Comparison of ENCODE assay signal across 19 cellular contexts in the genomic region with DNA sequence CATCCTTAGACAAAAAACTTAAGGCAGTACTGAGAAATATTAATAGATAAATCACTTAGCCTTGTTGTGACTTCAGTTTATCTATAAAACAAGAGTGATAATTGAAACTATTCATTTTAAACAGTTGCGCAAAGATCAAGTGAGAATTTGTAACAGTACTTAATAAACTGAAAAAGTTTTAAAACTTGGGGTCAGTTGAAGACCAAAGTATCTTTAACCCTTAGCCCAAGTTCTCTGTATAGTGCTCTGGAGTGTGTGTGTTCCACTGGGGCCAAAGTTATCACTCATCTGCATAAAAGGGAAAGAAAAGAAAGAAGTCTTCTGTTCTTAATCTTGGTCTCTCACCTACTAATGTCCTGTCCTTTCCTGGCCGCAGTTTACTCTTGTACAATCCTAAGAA. TPM values are rescaled to one million over a fixed set of nuclear protein-coding genes. Genes with fewer than 3 reads are reported as not detected.
DNase-seq lines count a peak whose midpoint lies in the region; ATAC-seq and TF ChIP-seq lines count a peak whose summit lies in the region.
"Had no signal": no experiment of that assay in that cellular context is flagged by ENCODE, and none has a peak within 500 bp of the region (broad histone marks: within the 10 kb centered on the region; RNA-seq: fewer than 3 reads in every experiment).

No MANE protein-coding gene starts in this region.

- TF ChIP-seq CTCF in WTC11 (IDR thresholded peaks at IDR 0.05) = no peak
- no peak for TF ChIP-seq CTCF in mesothelial cell of epicardium (IDR thresholded peaks at IDR 0.05; ENCODE audit: unreplicated experiment)

- CTCF ChIA-PET in WTC11 (lab: Charles Lee) = no interaction called here

- no peaks in the 10 kb centered on the region for H3K36me3 Mint-ChIP-seq in stimulated activated naive CD8-positive, alpha-beta T cell treated with anti-CD3 and anti-CD28 coated beads, Interleukin-15, Interleukin-2, amounts not matched to agents 100 ng/mL and 50 ng/mL, for 24 hours (ENCODE audit: low read depth)
- peaks cover 6% of the 10 kb centered on the region for H3K36me3 Mint-ChIP-seq in WTC11
- H3K36me3 Mint-ChIP-seq in naive B cell = peaks cover 0 to 6% of the 10 kb centered on the region in 2 donors
- no peaks in the 10 kb centered on the region for H3K36me3 Mint-ChIP-seq in mesothelial cell of epicardium

- POLR2A ChIA-PET in WTC11 (lab: Charles Lee) = no interaction called here

- DNase-seq in stimulated activated naive CD8-positive, alpha-beta T cell treated with anti-CD3 and anti-CD28 coated beads, Interleukin-15, amount 100 ng/mL, for 72 hours = no peak
- DNase-seq in WTC11 (ENCODE audit: low spot score) = no peak
- DNase-seq in naive B cell = no peak
- DNase-seq in MV-4-11 (lab: John Stamatoyannopoulos, UW) = no peak
- no peak for DNase-seq in mesothelial cell of epicardium (ENCODE audit: low spot score in 2 of 2, unreplicated experiment in 2 of 2)
- no peak for DNase-seq in caudate nucleus (lab: John Stamatoyannopoulos, UW)
- no peak for DNase-seq in Ammon's horn (ENCODE audit: low spot score)
- DNase-seq: 8988T; BE2C; CD4-positive, alpha-beta memory T cell; DMS79; H9; NCI-H1105 treated with DMSO at 0.1 percent for 48 hours; NCI-H1694; NCI-H2081 treated with DMSO at 0.1 percent for 48 hours; NCI-H510A treated with DMSO at 0.1 percent for 48 hours; NCI-H774 had no signal

- H3K9me3 Mint-ChIP-seq in stimulated activated naive CD8-positive, alpha-beta T cell treated with anti-CD3 and anti-CD28 coated beads, Interleukin-15, Interleukin-2, amounts not matched to agents 100 ng/mL and 50 ng/mL, for 24 hours = no peaks in the 10 kb centered on the region
- H3K9me3 Mint-ChIP-seq in stimulated activated naive CD8-positive, alpha-beta T cell treated with anti-CD3 and anti-CD28 coated beads, Interleukin-15, amount 100 ng/mL, for 72 hours = no peaks in the 10 kb centered on the region
- H3K9me3 Mint-ChIP-seq in WTC11 (no peaks in the 10 kb centered on the region; the same call in 1 of the 2 replicates), naive B cell (no peaks in the 10 kb centered on the region), mesothelial cell of epicardium (no peaks in the 10 kb centered on the region)
- H3K9me3 Mint-ChIP-seq: CD4-positive, alpha-beta memory T cell; H9 had no signal

- no peak overlapping the region for H3K4me3 Mint-ChIP-seq in stimulated activated naive CD8-positive, alpha-beta T cell treated with anti-CD3 and anti-CD28 coated beads, Interleukin-15, Interleukin-2, amounts not matched to agents 100 ng/mL and 50 ng/mL, for 24 hours
- no peak overlapping the region for H3K4me3 Mint-ChIP-seq in stimulated activated naive CD8-positive, alpha-beta T cell treated with anti-CD3 and anti-CD28 coated beads, Interleukin-15, amount 100 ng/mL, for 72 hours
- H3K4me3 Mint-ChIP-seq in WTC11 (no peak overlapping the region), naive B cell (peak overlapping the region; percentile 70 to 93 (median 83)), mesothelial cell of epicardium (no peak overlapping the region)
- H3K4me3 Mint-ChIP-seq: CD4-positive, alpha-beta memory T cell; H9 had no signal

- peaks cover 28% of the 10 kb centered on the region for H3K4me1 Mint-ChIP-seq in stimulated activated naive CD8-positive, alpha-beta T cell treated with anti-CD3 and anti-CD28 coated beads, Interleukin-15, Interleukin-2, amounts not matched to agents 100 ng/mL and 50 ng/mL, for 24 hours (ENCODE audit: low read depth)
- H3K4me1 Mint-ChIP-seq in stimulated activated naive CD8-positive, alpha-beta T cell treated with anti-CD3 and anti-CD28 coated beads, Interleukin-15, amount 100 ng/mL, for 72 hours = no peaks in the 10 kb centered on the region
- H3K4me1 Mint-ChIP-seq in WTC11 (peaks cover 24% of the 10 kb centered on the region), naive B cell (peaks cover 50 to 86% (median 63%) of the 10 kb centered on the region in 3 donors), mesothelial cell of epicardium (peaks cover 3% of the 10 kb centered on the region)

- H3K27ac ChIP-seq in caudate nucleus (ENCODE audit: low read depth, low read length) = no peak overlapping the region
- H3K27ac ChIP-seq: SJSA1 had no signal

- H3K27ac Mint-ChIP-seq in stimulated activated naive CD8-positive, alpha-beta T cell treated with anti-CD3 and anti-CD28 coated beads, Interleukin-15, Interleukin-2, amounts not matched to agents 100 ng/mL and 50 ng/mL, for 24 hours = peak overlapping the region; percentile 18
- no peak overlapping the region for H3K27ac Mint-ChIP-seq in stimulated activated naive CD8-positive, alpha-beta T cell treated with anti-CD3 and anti-CD28 coated beads, Interleukin-15, amount 100 ng/mL, for 72 hours
- peak overlapping the region; percentile 17; the same call in 1 of the 2 replicates for H3K27ac Mint-ChIP-seq in WTC11
- H3K27ac Mint-ChIP-seq in naive B cell = peak overlapping the region in 4 of 6 donors; percentile 80 to 97 (median 88)
- H3K27ac Mint-ChIP-seq in mesothelial cell of epicardium = no peak overlapping the region
- H3K27ac Mint-ChIP-seq: CD4-positive, alpha-beta memory T cell had no signal

- ATAC-seq in stimulated activated naive CD8-positive, alpha-beta T cell treated with anti-CD3 and anti-CD28 coated beads, Interleukin-15, amount 100 ng/mL, for 72 hours = no peak
- ATAC-seq in WTC11 = no peak
- ATAC-seq in naive B cell (ENCODE audit: low read depth in 2 of 2) = no peak

- H3K27me3 Mint-ChIP-seq in stimulated activated naive CD8-positive, alpha-beta T cell treated with anti-CD3 and anti-CD28 coated beads, Interleukin-15, Interleukin-2, amounts not matched to agents 100 ng/mL and 50 ng/mL, for 24 hours = no peaks in the 10 kb centered on the region
- H3K27me3 Mint-ChIP-seq in stimulated activated naive CD8-positive, alpha-beta T cell treated with anti-CD3 and anti-CD28 coated beads, Interleukin-15, amount 100 ng/mL, for 72 hours = no peaks in the 10 kb centered on the region
- H3K27me3 Mint-ChIP-seq in WTC11 (ENCODE audit: low read depth) (no peaks in the 10 kb centered on the region), naive B cell (no peaks in the 10 kb centered on the region), mesothelial cell of epicardium (ENCODE audit: low read depth) (no peaks in the 10 kb centered on the region)
- H3K27me3 Mint-ChIP-seq: CD4-positive, alpha-beta memory T cell had no signal

TF ChIP-seq in WTC11, 78 proteins besides CTCF, POLR2A, EP300 and RAD21 (continues in another document):
- TF ChIP-seq ETV6 (CRISPR knock-in tag; IDR thresholded peaks at IDR 0.05) (no peak), TEAD4 (CRISPR knock-in tag; IDR thresholded peaks at IDR 0.05) (no peak), ZNF232 (CRISPR knock-in tag; IDR thresholded peaks at IDR 0.05) (no peak), ZNF671 (CRISPR knock-in tag; IDR thresholded peaks at IDR 0.05) (no peak), OVOL2 (CRISPR knock-in tag; IDR thresholded peaks at IDR 0.05; ENCODE audit: borderline replicate concordance) (no peak), TCF7 (CRISPR knock-in tag; IDR thresholded peaks at IDR 0.05; ENCODE audit: low read depth) (no peak), CREM (CRISPR knock-in tag; IDR thresholded peaks at IDR 0.05) (no peak)
- TF ChIP-seq, protein P1, sequence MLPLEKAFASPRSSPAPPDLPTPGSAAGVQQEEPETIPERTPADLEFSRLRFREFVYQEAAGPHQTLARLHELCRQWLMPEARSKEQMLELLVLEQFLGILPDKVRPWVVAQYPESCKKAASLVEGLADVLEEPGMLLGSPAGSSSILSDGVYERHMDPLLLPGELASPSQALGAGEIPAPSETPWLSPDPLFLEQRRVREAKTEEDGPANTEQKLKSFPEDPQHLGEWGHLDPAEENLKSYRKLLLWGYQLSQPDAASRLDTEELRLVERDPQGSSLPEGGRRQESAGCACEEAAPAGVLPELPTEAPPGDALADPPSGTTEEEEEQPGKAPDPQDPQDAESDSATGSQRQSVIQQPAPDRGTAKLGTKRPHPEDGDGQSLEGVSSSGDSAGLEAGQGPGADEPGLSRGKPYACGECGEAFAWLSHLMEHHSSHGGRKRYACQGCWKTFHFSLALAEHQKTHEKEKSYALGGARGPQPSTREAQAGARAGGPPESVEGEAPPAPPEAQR (CRISPR knock-in tag; IDR thresholded peaks at IDR 0.05) = no peak
- TF ChIP-seq, protein P2, sequence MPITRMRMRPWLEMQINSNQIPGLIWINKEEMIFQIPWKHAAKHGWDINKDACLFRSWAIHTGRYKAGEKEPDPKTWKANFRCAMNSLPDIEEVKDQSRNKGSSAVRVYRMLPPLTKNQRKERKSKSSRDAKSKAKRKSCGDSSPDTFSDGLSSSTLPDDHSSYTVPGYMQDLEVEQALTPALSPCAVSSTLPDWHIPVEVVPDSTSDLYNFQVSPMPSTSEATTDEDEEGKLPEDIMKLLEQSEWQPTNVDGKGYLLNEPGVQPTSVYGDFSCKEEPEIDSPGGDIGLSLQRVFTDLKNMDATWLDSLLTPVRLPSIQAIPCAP (CRISPR knock-in tag; IDR thresholded peaks at IDR 0.05) = no peak
- TF ChIP-seq, protein P3, sequence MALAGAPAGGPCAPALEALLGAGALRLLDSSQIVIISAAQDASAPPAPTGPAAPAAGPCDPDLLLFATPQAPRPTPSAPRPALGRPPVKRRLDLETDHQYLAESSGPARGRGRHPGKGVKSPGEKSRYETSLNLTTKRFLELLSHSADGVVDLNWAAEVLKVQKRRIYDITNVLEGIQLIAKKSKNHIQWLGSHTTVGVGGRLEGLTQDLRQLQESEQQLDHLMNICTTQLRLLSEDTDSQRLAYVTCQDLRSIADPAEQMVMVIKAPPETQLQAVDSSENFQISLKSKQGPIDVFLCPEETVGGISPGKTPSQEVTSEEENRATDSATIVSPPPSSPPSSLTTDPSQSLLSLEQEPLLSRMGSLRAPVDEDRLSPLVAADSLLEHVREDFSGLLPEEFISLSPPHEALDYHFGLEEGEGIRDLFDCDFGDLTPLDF (CRISPR knock-in tag; IDR thresholded peaks at IDR 0.05) = no peak
- TF ChIP-seq, protein P4, sequence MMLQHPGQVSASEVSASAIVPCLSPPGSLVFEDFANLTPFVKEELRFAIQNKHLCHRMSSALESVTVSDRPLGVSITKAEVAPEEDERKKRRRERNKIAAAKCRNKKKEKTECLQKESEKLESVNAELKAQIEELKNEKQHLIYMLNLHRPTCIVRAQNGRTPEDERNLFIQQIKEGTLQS (CRISPR knock-in tag; conservative IDR thresholded peaks at IDR 0.05) = no peak
- TF ChIP-seq, protein P5, sequence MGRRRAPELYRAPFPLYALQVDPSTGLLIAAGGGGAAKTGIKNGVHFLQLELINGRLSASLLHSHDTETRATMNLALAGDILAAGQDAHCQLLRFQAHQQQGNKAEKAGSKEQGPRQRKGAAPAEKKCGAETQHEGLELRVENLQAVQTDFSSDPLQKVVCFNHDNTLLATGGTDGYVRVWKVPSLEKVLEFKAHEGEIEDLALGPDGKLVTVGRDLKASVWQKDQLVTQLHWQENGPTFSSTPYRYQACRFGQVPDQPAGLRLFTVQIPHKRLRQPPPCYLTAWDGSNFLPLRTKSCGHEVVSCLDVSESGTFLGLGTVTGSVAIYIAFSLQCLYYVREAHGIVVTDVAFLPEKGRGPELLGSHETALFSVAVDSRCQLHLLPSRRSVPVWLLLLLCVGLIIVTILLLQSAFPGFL (CRISPR knock-in tag; IDR thresholded peaks at IDR 0.05; ENCODE audit: borderline replicate concordance) = no peak

RNA-seq across cellular contexts. Expression of a gene that starts 11.3 kb away (rescaled TPM):
- total RNA-seq in WTC11 (2021) (32.3 to 40.1 TPM (median 38.5 TPM) in 3 replicates), mesothelial cell of epicardium (13.7 to 16.7 TPM (median 15.9 TPM) in 3 replicates)
- 100 to 1,000 TPM; 236 to 487 (median 451) TPM for polyA plus RNA-seq in naive B cell (ENCODE audit: low read depth in 6 of 6)

Comparison
In these comparisons a context has a peak if more than half of its experiments do, and no peak if none do; other contexts are left out.
1. H3K27ac Mint-ChIP-seq: peak in stimulated activated naive CD8-positive, alpha-beta T cell treated with anti-CD3 and anti-CD28 coated beads, Interleukin-15, Interleukin-2, amounts not matched to agents 100 ng/mL and 50 ng/mL, for 24 hours (single experiment), WTC11 (single experiment) and naive B cell (4 of 6); none in stimulated activated naive CD8-positive, alpha-beta T cell treated with anti-CD3 and anti-CD28 coated beads, Interleukin-15, amount 100 ng/mL, for 72 hours (0 of 2) and mesothelial cell of epicardium (single experiment).
2. H3K4me3 Mint-ChIP-seq: peak in naive B cell (8 of 8); none in stimulated activated naive CD8-positive, alpha-beta T cell treated with anti-CD3 and anti-CD28 coated beads, Interleukin-15, Interleukin-2, amounts not matched to agents 100 ng/mL and 50 ng/mL, for 24 hours (single experiment), stimulated activated naive CD8-positive, alpha-beta T cell treated with anti-CD3 and anti-CD28 coated beads, Interleukin-15, amount 100 ng/mL, for 72 hours (0 of 2), WTC11 (single experiment) and mesothelial cell of epicardium (single experiment).